10 cellular contexts compared by ENCODE assay signal in the genomic region with DNA sequence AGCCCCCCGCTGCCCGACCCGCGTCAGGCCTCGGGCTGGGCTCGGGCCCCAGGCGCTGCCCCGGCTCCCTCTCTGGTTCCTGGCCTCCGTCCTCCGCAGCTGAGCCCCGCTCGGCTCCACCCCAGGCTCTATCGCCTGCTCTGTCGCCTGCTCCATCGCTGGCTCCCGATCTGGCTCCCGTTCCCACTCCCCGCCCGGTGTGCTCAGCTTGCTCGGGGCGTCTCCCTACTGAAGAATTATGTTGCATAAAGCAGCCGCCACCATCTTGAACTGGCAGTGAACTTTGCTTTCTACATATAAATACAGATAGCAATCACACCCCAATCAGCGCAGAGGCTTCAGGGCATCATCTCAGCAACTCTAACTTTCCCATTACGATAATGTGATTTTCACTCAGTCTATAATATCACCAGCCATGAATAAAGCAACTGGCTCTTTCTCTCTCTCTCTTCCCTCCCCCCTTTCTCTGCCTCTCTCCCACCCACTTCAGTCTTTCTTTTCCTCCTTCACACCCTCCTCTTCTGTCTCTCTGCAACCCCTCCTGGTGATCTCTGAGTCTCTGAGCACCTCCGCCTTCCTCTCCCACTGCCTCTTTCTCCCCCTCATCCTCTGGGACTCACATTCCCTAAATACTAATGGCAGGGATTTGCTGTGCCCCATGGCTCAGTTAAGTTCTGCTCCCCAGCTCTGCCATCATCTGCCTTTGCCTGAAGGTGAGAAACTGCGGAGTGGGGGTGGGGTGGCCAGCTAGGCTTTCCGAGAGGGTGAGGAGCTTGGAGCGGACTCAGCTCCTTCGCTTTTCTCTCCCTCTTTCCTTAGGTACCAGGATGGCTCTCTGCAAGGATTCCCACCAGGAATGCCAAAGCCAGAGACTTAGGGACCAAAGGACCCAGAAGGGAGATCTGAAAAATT. TPM values are rescaled to one million over a fixed set of nuclear protein-coding genes. Genes with fewer than 3 reads are reported as not detected.
DNase-seq lines count a peak whose midpoint lies in the region; ATAC-seq and TF ChIP-seq lines count a peak whose summit lies in the region.
"Had no signal": no experiment of that assay in that cellular context is flagged by ENCODE, and none has a peak within 500 bp of the region (broad histone marks: within the 10 kb centered on the region; RNA-seq: fewer than 3 reads in every experiment).

No MANE protein-coding gene starts in this region.

- TF ChIP-seq EP300 in esophagus muscularis mucosa (IDR thresholded peaks at IDR 0.05) = no peak

- CTCF ChIA-PET in CD8-positive, alpha-beta T cell (lab: Charles Lee) = interaction anchor here (1.0 to 2.6 kb wide), 3 partner anchors 13 to 97 kb away, joined by 4 to 8 read pairs (median 5); no protein-coding TSS in a partner anchor

- POLR2A ChIA-PET in CD8-positive, alpha-beta T cell (lab: Charles Lee) = no interaction called here

- peaks cover 8% of the 10 kb centered on the region for H3K4me1 Mint-ChIP-seq in CD8-positive, alpha-beta T cell (ENCODE audit: low read depth)

- H3K9ac ChIP-seq in SK-N-MC (ENCODE audit: insufficient read length) = no peak overlapping the region

- no peak overlapping the region for H3K27ac ChIP-seq in CD8-positive, alpha-beta T cell (ENCODE audit: low read depth, low read length)
- H3K27ac ChIP-seq in SK-N-MC (no peak overlapping the region), esophagus muscularis mucosa (replicated peaks in 1 of 4) (no peak overlapping the region)

- intact Hi-C loops in CD8-positive, alpha-beta T cell (cut with DNase I, micrococcal nuclease) = no loop called here
- intact Hi-C loops in esophagus muscularis mucosa (cut with DNase I) = no loop called here

- no peaks in the 10 kb centered on the region for H3K9me3 Mint-ChIP-seq in CD8-positive, alpha-beta T cell
- H3K9me3 Mint-ChIP-seq: dendritic cell treated with granulocyte-macrophage colony-stimulating factor and Interleukin-4, amounts not matched to agents 40 ng/mL and 50 ng/mL, for 4 days had no signal

- TF ChIP-seq CTCF in CD8-positive, alpha-beta T cell (IDR thresholded peaks at IDR 0.05) = no peak
- TF ChIP-seq CTCF in esophagus muscularis mucosa (IDR thresholded peaks at IDR 0.05) = no peak
- TF ChIP-seq CTCF in omental fat pad (IDR thresholded peaks at IDR 0.05) = no peak

- no peaks in the 10 kb centered on the region for H3K9me3 ChIP-seq in CD8-positive, alpha-beta T cell (ENCODE audit: low read length)
- H3K9me3 ChIP-seq in SK-N-MC (ENCODE audit: low read depth, low read length) (no peaks in the 10 kb centered on the region), esophagus muscularis mucosa (no peaks in the 10 kb centered on the region)

- peak overlapping the region; percentile 35 for H3K4me3 ChIP-seq in CD8-positive, alpha-beta T cell (ENCODE audit: low read depth, low read length)
- H3K4me3 ChIP-seq in SK-N-MC (no peak overlapping the region), esophagus muscularis mucosa (peak overlapping the region; percentile 13 to 43 (median 36))

- no peak overlapping the region for H3K27ac Mint-ChIP-seq in CD8-positive, alpha-beta T cell
- H3K27ac Mint-ChIP-seq: dendritic cell treated with granulocyte-macrophage colony-stimulating factor and Interleukin-4, amounts not matched to agents 40 ng/mL and 50 ng/mL, for 4 days had no signal

- DNase-seq in CD8-positive, alpha-beta T cell = no peak
- peak; percentile 10 for DNase-seq in SK-N-MC (ENCODE audit: low read depth, low spot score)
- DNase-seq in esophagus muscularis mucosa (ENCODE audit: extremely low spot score) = no peak
- DNase-seq in omental fat pad (ENCODE audit: low spot score) = no peak
- no peak for DNase-seq in KG1 (lab: John Stamatoyannopoulos, UW)
- DNase-seq: NCI-H2029 treated with DMSO at 0.1 percent for 48 hours had no signal

- H3K4me3 Mint-ChIP-seq in CD8-positive, alpha-beta T cell = peak overlapping the region; percentile 57
- H3K4me3 Mint-ChIP-seq: dendritic cell treated with granulocyte-macrophage colony-stimulating factor and Interleukin-4, amounts not matched to agents 40 ng/mL and 50 ng/mL, for 4 days had no signal

- WGBS in esophagus muscularis mucosa = 12% methylated on average over 22 of the region's 29 CpGs

- TF ChIP-seq POLR2A in esophagus muscularis mucosa (IDR thresholded peaks at IDR 0.05; ENCODE audit: low read depth) = no peak

- no peaks in the 10 kb centered on the region for H3K36me3 ChIP-seq in CD8-positive, alpha-beta T cell (ENCODE audit: insufficient read depth, low read length)
- H3K36me3 ChIP-seq in SK-N-MC (ENCODE audit: insufficient read depth, low read length) = no peaks in the 10 kb centered on the region
- no peaks in the 10 kb centered on the region for H3K36me3 ChIP-seq in esophagus muscularis mucosa

- no peaks in the 10 kb centered on the region for H3K27me3 ChIP-seq in CD8-positive, alpha-beta T cell (ENCODE audit: insufficient read depth, low read length)
- H3K27me3 ChIP-seq in esophagus muscularis mucosa = peaks cover 0 to 80% (median 0%) of the 10 kb centered on the region in 4 donors

- H3K27me3 Mint-ChIP-seq in CD8-positive, alpha-beta T cell (ENCODE audit: low read depth) = peaks cover 61% of the 10 kb centered on the region

- no peaks in the 10 kb centered on the region for H3K36me3 Mint-ChIP-seq in CD8-positive, alpha-beta T cell

- peak; percentile 38 for ATAC-seq in CD8-positive, alpha-beta T cell
- ATAC-seq in omental fat pad (ENCODE audit: low FRiP score) = peak; percentile 71
- no peak for ATAC-seq in HG03460 (IDR thresholded peaks at IDR 0.05; ENCODE audit: unreplicated experiment)
- no peak for ATAC-seq in HG02763 (IDR thresholded peaks at IDR 0.05; ENCODE audit: unreplicated experiment)
- ATAC-seq in GM21717 (IDR thresholded peaks at IDR 0.05; ENCODE audit: unreplicated experiment) = no peak

- peaks cover 9% of the 10 kb centered on the region for H3K4me1 ChIP-seq in CD8-positive, alpha-beta T cell (ENCODE audit: insufficient read depth, low read length)
- H3K4me1 ChIP-seq in esophagus muscularis mucosa = peaks cover 0 to 18% (median 15%) of the 10 kb centered on the region in 4 donors

RNA-seq across cellular contexts. Expression of gene BTRC, which starts 43.2 kb away (rescaled TPM):
- 1 to 10 TPM; 8.5 to 9.3 TPM for total RNA-seq in CD8-positive, alpha-beta T cell
- total RNA-seq in esophagus muscularis mucosa (10 to 100 TPM; 10.1 to 20.0 (median 10.4) TPM), omental fat pad (10 to 100 TPM in 3 of 4 donors, 1 to 10 TPM in 1; 9.2 to 14.4 (median 14.0) TPM)

Comparison
In these comparisons a context has a peak if more than half of its experiments do, and no peak if none do; other contexts are left out.
1. ATAC-seq: peak in CD8-positive, alpha-beta T cell (single experiment) and omental fat pad (single experiment); none in HG03460 (single experiment), HG02763 (single experiment) and GM21717 (single experiment).